Comparison of ENCODE assay signal across 25 cellular contexts in genomic region chr2:1925516-1925915, GRCh38.
DNase-seq lines count a peak whose midpoint lies in the region; ATAC-seq, FAIRE-seq and TF ChIP-seq lines count a peak whose summit lies in the region.
"Had no signal": no experiment of that assay in that cellular context is flagged by ENCODE, and none has a peak within 500 bp of the region (broad histone marks: within the 10 kb centered on the region; RNA-seq: fewer than 3 reads in every experiment).

No MANE protein-coding gene starts in this region.

- no TSS peak for BruUV-seq in Caco-2 (replicated peaks; lab: Mats Ljungman, UMichigan)

- H3K36me3 ChIP-seq in GM23338 (ENCODE audit: insufficient read depth): no peaks in the 10 kb centered on the region
- H3K36me3 ChIP-seq in H1 (ENCODE audit: control insufficient read depth in 2 of 4, insufficient read depth in 4 of 4, low read length in 3 of 4): no peaks in the 10 kb centered on the region
- no peaks in the 10 kb centered on the region for H3K36me3 ChIP-seq in vagina
- no peaks in the 10 kb centered on the region for H3K36me3 ChIP-seq in Caco-2 (ENCODE audit: control insufficient read depth, insufficient read depth, low read length)
- H3K36me3 ChIP-seq: BE2C, BLaER1 had no signal

- H3K4me3 ChIP-seq in GM23338 (no peak overlapping the region), H1 (ENCODE audit: extremely low read depth in 1 of 4, insufficient read depth in 2 of 4, low read depth in 3 of 4, low read length in 4 of 4) (no peak overlapping the region), vagina (no peak overlapping the region), Caco-2 (ENCODE audit: low read depth, low read length) (no peak overlapping the region)
- H3K4me3 ChIP-seq: BLaER1 had no signal

- CTCF ChIA-PET in H1 (lab: Charles Lee; ENCODE audit: partially characterized antibody) (interaction anchor here (0.7 to 2.5 kb wide), 7 partner anchors 10 to 195 kb away, joined by 3 to 11 read pairs (median 5); no protein-coding TSS in a partner anchor), Caco-2 (lab: Charles Lee) (no interaction called here)

- no peak overlapping the region for H2BK20ac ChIP-seq in H1 (ENCODE audit: low read length)

- peaks cover 2% of the 10 kb centered on the region for H3K27me3 Mint-ChIP-seq in GM23338 (ENCODE audit: insufficient read depth, low read depth, poor library complexity)
- peaks cover 24% of the 10 kb centered on the region for H3K27me3 Mint-ChIP-seq in Caco-2 (ENCODE audit: insufficient read depth, unreplicated experiment)
- H3K27me3 Mint-ChIP-seq: CD4-positive, alpha-beta memory T cell; CD4-positive, CD25-positive, alpha-beta regulatory T cell had no signal

- H3K79me2 ChIP-seq in GM23338 (replicated peaks; ENCODE audit: insufficient read depth) (no peaks in the 10 kb centered on the region), H1 (ENCODE audit: control insufficient read depth in 1 of 2, insufficient read depth in 2 of 2, low read length in 2 of 2) (no peaks in the 10 kb centered on the region)

- H3K4me1 Mint-ChIP-seq in GM23338 (peaks cover 9% of the 10 kb centered on the region; the same call in 1 of the 3 replicates), Caco-2 (ENCODE audit: low read depth, unreplicated experiment) (no peaks in the 10 kb centered on the region)
- H3K4me1 Mint-ChIP-seq: CD14-positive monocyte; CD4-positive, alpha-beta memory T cell had no signal

- ATAC-seq in GM23338 (no peak), sciatic nerve (no peak)

- no peak overlapping the region for H3K23ac ChIP-seq in H1 (ENCODE audit: insufficient read length)

- H3K27ac ChIP-seq in GM23338 (ENCODE audit: low read depth) (no peak overlapping the region), H1 (ENCODE audit: low read depth, low read length) (no peak overlapping the region), vagina (no peak overlapping the region)
- H3K27ac ChIP-seq: BLaER1 had no signal

- H3K4me1 ChIP-seq in GM23338 (ENCODE audit: insufficient read depth): no peaks in the 10 kb centered on the region
- no peaks in the 10 kb centered on the region for H3K4me1 ChIP-seq in H1 (replicated peaks in 1 of 4; ENCODE audit: control insufficient read depth in 3 of 4, insufficient read depth in 4 of 4, low read length in 3 of 4)
- H3K4me1 ChIP-seq in vagina: no peaks in the 10 kb centered on the region
- no peaks in the 10 kb centered on the region for H3K4me1 ChIP-seq in Caco-2
- H3K4me1 ChIP-seq: BE2C, BLaER1 had no signal

- TF ChIP-seq CTCF in GM23338 (conservative IDR thresholded peaks at IDR 0.05; ENCODE audit: low read depth in 2 of 2) (no peak), H1 (IDR thresholded peaks at IDR 0.05; ENCODE audit: control extremely low read depth in 1 of 3, insufficient read depth in 1 of 3, low read depth in 1 of 3, low read length in 3 of 3) (no peak), vagina (IDR thresholded peaks at IDR 0.05) (no peak), Caco-2 (IDR thresholded peaks at IDR 0.05; ENCODE audit: insufficient read depth in 1 of 2, low read depth in 1 of 2, low read length in 1 of 2, severe bottlenecking in 1 of 2, unreplicated experiment in 1 of 2) (no peak)

- H3F3A ChIP-seq in GM23338 (replicated peaks; ENCODE audit: low read depth): no peaks in the 10 kb centered on the region

- H3K18ac ChIP-seq in H1 (ENCODE audit: extremely low read depth, low read length): no peak overlapping the region

- no peaks in the 10 kb centered on the region for H3K9me3 ChIP-seq in H1 (ENCODE audit: insufficient read depth in 2 of 2, low read depth in 1 of 2, low read length in 1 of 2)
- H3K9me3 ChIP-seq in vagina: no peaks in the 10 kb centered on the region
- no peaks in the 10 kb centered on the region for H3K9me3 ChIP-seq in Caco-2
- H3K9me3 ChIP-seq: BE2C, BLaER1 had no signal

- no peak overlapping the region for H4K5ac ChIP-seq in H1 (ENCODE audit: insufficient read length, low read depth, low read length)

- peak overlapping the region; percentile 69 for H2AFZ ChIP-seq in GM23338
- peak overlapping the region; percentile 3; the same call in 1 of the 2 replicates for H2AFZ ChIP-seq in H1 (ENCODE audit: low read length)

- no peak overlapping the region for H2BK12ac ChIP-seq in H1 (ENCODE audit: low read depth, low read length)

- no peak overlapping the region for H2BK5ac ChIP-seq in H1 (ENCODE audit: low read depth, low read length)

- 96% methylated on average over 12 of the region's 12 CpGs; no CpG with 5 or more reads in 1 of the 2 experiments for WGBS in H1 (ENCODE audit: extremely low coverage in 1 of 2, insufficient coverage in 1 of 2, insufficient read length in 1 of 2, insufficient replicate concordance in 2 of 2, low coverage in 1 of 2, low lambda C conversion rate in 2 of 2, missing lambda C conversion rate in 1 of 2), 2 experiments

- no peak overlapping the region for H4K91ac ChIP-seq in H1 (replicated peaks; ENCODE audit: insufficient read length, low read length)

- DNase-seq in GM23338 (ENCODE audit: low spot score) (no peak), HTR-8/SVneo (ENCODE audit: insufficient read length, low spot score) (no peak), H1 (ENCODE audit: low read depth in 1 of 2, low spot score in 2 of 2) (no peak), vagina (ENCODE audit: extremely low spot score in 2 of 2) (peak; percentile 22 to 71), Caco-2 (no peak), RPMI8226 (no peak), sciatic nerve (ENCODE audit: low spot score) (no peak)
- DNase-seq: 8988T; ACHN; BE2C; C1 segment of cervical spinal cord; Calu3; CD4-positive, alpha-beta memory T cell; CD4-positive, CD25-positive, alpha-beta regulatory T cell; CD8-positive, alpha-beta memory T cell; COR-L47; DMS79 treated with DMSO at 0.1 percent for 48 hours; GF-D8 had no signal

- POLR2A ChIA-PET in H1 (lab: Charles Lee; ENCODE audit: partially characterized antibody): no interaction called here
- POLR2A ChIA-PET in Caco-2 (lab: Charles Lee): no interaction called here

- H3K9me3 Mint-ChIP-seq in GM23338 (no peaks in the 10 kb centered on the region), Caco-2 (ENCODE audit: unreplicated experiment) (peaks cover 10% of the 10 kb centered on the region)
- H3K9me3 Mint-ChIP-seq: CD4-positive, alpha-beta memory T cell; CD4-positive, CD25-positive, alpha-beta regulatory T cell; CD8-positive, alpha-beta memory T cell had no signal

- FAIRE-seq in HTR-8/SVneo (lab: Jason Lieb, UNC): peak; percentile 9
- no peak for FAIRE-seq in H1 (lab: Jason Lieb, UNC)
- FAIRE-seq: A204.1, D721Med, G401.6, GM12891, GM19239 had no signal

- no peak overlapping the region for H3K4ac ChIP-seq in H1 (replicated peaks; ENCODE audit: insufficient read length, low read depth, low read length)

- H3K4me3 Mint-ChIP-seq in GM23338 (no peak overlapping the region), Caco-2 (ENCODE audit: unreplicated experiment) (no peak overlapping the region)
- H3K4me3 Mint-ChIP-seq: CD14-positive monocyte; CD4-positive, alpha-beta memory T cell; CD4-positive, CD25-positive, alpha-beta regulatory T cell; CD8-positive, alpha-beta memory T cell had no signal

- TF ChIP-seq EP300 in H1 (IDR thresholded peaks at IDR 0.05; ENCODE audit: borderline replicate concordance in 1 of 2, low read depth in 2 of 2, low read length in 2 of 2): no peak

- H2BK15ac ChIP-seq in H1 (ENCODE audit: low read length): no peak overlapping the region

- no peak overlapping the region for H3K56ac ChIP-seq in H1 (replicated peaks; ENCODE audit: insufficient read length, low read depth, low read length)

- no peaks in the 10 kb centered on the region for H3K23me2 ChIP-seq in H1 (ENCODE audit: low read depth, low read length)

- H3K4me2 ChIP-seq in GM23338 (no peak overlapping the region), H1 (ENCODE audit: insufficient read depth in 1 of 2, low read depth in 2 of 2, low read length in 2 of 2) (no peak overlapping the region)
- H3K4me2 ChIP-seq: BLaER1 had no signal

- H3K27me3 ChIP-seq in GM23338 (ENCODE audit: insufficient read depth) (no peaks in the 10 kb centered on the region), H1 (replicated peaks in 1 of 4; ENCODE audit: control insufficient read depth in 3 of 4, extremely low read depth in 1 of 4, insufficient read depth in 3 of 4, low read length in 3 of 4) (no peaks in the 10 kb centered on the region; a peak in 2 of 7 replicates), vagina (no peaks in the 10 kb centered on the region), Caco-2 (replicated peaks; ENCODE audit: control insufficient read depth, insufficient read depth, low read length) (no peaks in the 10 kb centered on the region; the same call in 1 of the 2 replicates)
- H3K27me3 ChIP-seq: BE2C, BLaER1 had no signal

- no peak overlapping the region for H4K8ac ChIP-seq in H1 (ENCODE audit: extremely low read depth, insufficient read depth, low read length)

- H2BK120ac ChIP-seq in H1 (replicated peaks; ENCODE audit: low read depth, low read length): no peak overlapping the region

- no peaks in the 10 kb centered on the region for H3K9me2 ChIP-seq in GM23338 (ENCODE audit: insufficient read depth)

- H2AK5ac ChIP-seq in H1 (ENCODE audit: low read depth, low read length): no peak overlapping the region

- intact Hi-C loops in vagina (cut with DNase I) (no loop called here), Caco-2 (cut with micrococcal nuclease; ENCODE audit: unreplicated experiment) (no loop called here), sciatic nerve (cut with DNase I) (no loop called here)

- no peak overlapping the region for H3K14ac ChIP-seq in H1 (ENCODE audit: insufficient read length)

- H3K27ac Mint-ChIP-seq in GM23338 (no peak overlapping the region), Caco-2 (ENCODE audit: unreplicated experiment) (no peak overlapping the region)
- H3K27ac Mint-ChIP-seq: CD4-positive, alpha-beta memory T cell; CD4-positive, CD25-positive, alpha-beta regulatory T cell had no signal

- TF ChIP-seq POLR2A in H1 (IDR thresholded peaks at IDR 0.05; ENCODE audit: control extremely low read depth in 1 of 2, low read depth in 2 of 2, low read length in 2 of 2) (no peak), vagina (IDR thresholded peaks at IDR 0.05) (no peak)

- H3K36me3 Mint-ChIP-seq in GM23338 (ENCODE audit: low read depth) (no peaks in the 10 kb centered on the region), Caco-2 (ENCODE audit: insufficient read depth, unreplicated experiment) (no peaks in the 10 kb centered on the region)
- H3K36me3 Mint-ChIP-seq: CD14-positive monocyte; CD4-positive, alpha-beta memory T cell; CD4-positive, CD25-positive, alpha-beta regulatory T cell; CD8-positive, alpha-beta memory T cell had no signal

- no peak for TF ChIP-seq RAD21 in H1 (IDR thresholded peaks at IDR 0.05 in 1 of 2, conservative IDR thresholded peaks at IDR 0.05 in 1 of 2; ENCODE audit: low read depth in 2 of 2, low read length in 2 of 2)

- no peak overlapping the region for H3K9ac ChIP-seq in H1 (replicated peaks in 1 of 4; ENCODE audit: extremely low read depth in 1 of 4, low read depth in 3 of 4, low read length in 3 of 4)
- H3K9ac ChIP-seq: BLaER1 had no signal

- no peaks in the 10 kb centered on the region for H4K20me1 ChIP-seq in GM23338 (replicated peaks; ENCODE audit: insufficient read depth)
- H4K20me1 ChIP-seq in H1 (replicated peaks in 1 of 2; ENCODE audit: control insufficient read depth in 1 of 2, insufficient read depth in 2 of 2, low read length in 2 of 2): no peaks in the 10 kb centered on the region
- H4K20me1 ChIP-seq: BLaER1 had no signal

- no peaks in the 10 kb centered on the region for H3K79me1 ChIP-seq in H1 (ENCODE audit: low read depth, low read length)

TF ChIP-seq in H1, 55 proteins besides CTCF, POLR2A, EP300 and RAD21 (continues in another document):
- no peak for TF ChIP-seq SIN3A (conservative IDR thresholded peaks at IDR 0.05 in 1 of 2, IDR thresholded peaks at IDR 0.05 in 1 of 2; ENCODE audit: low read depth in 1 of 2, low read length in 2 of 2)

Comparison
In these comparisons a context has a peak if more than half of its experiments do, and no peak if none do; other contexts are left out.
1. DNase-seq: peak in vagina (2 of 2); none in GM23338 (single experiment), HTR-8/SVneo (single experiment), H1 (0 of 2), Caco-2 (0 of 2), RPMI8226 (single experiment) and sciatic nerve (single experiment).